In genomic region chrX:15441464-15441863, GRCh38 we compare ENCODE assay signal across 19 cellular contexts. TPM values are rescaled to one million over a fixed set of nuclear protein-coding genes. Genes with fewer than 3 reads are reported as not detected.
DNase-seq lines count a peak whose midpoint lies in the region; ATAC-seq, FAIRE-seq and TF ChIP-seq lines count a peak whose summit lies in the region.
"Had no signal": no experiment of that assay in that cellular context is flagged by ENCODE, and none has a peak within 500 bp of the region (broad histone marks: within the 10 kb centered on the region; RNA-seq: fewer than 3 reads in every experiment).

No MANE protein-coding gene starts in this region.

- CTCF ChIA-PET in PC-3 (lab: Charles Lee) = no interaction called here

- no peaks in the 10 kb centered on the region for H3K9me3 Mint-ChIP-seq in nephron

- peak overlapping the region; percentile 53 to 69 (median 54) for H3K27ac Mint-ChIP-seq in nephron

- H4K20me1 ChIP-seq in PC-3 (ENCODE audit: low read length) = no peaks in the 10 kb centered on the region

- TF ChIP-seq CTCF in D721Med (IDR thresholded peaks at IDR 0.05; ENCODE audit: insufficient read depth, missing control alignments) = peak; percentile 14
- no peak for TF ChIP-seq CTCF in fibroblast of villous mesenchyme (IDR thresholded peaks at IDR 0.05; ENCODE audit: insufficient read depth, low read depth, low read length)
- TF ChIP-seq CTCF in nephron (IDR thresholded peaks at IDR 0.05; ENCODE audit: unreplicated experiment in 3 of 3) = no peak
- TF ChIP-seq CTCF in PC-3 (conservative IDR thresholded peaks at IDR 0.05; ENCODE audit: low read depth, low read length) = no peak

- H3K4me3 ChIP-seq in fibroblast of villous mesenchyme (ENCODE audit: low read depth, low read length) (no peak overlapping the region), PC-3 (ENCODE audit: low read length) (no peak overlapping the region)
- H3K4me3 ChIP-seq: PC-9 had no signal

- H3K4me2 ChIP-seq in PC-3 (ENCODE audit: low read length) = no peak overlapping the region
- H3K4me2 ChIP-seq: KMS-11, PC-9 had no signal

- H3K27ac ChIP-seq in PC-3 (ENCODE audit: low read length) = no peak overlapping the region
- H3K27ac ChIP-seq: KMS-11, PC-9 had no signal

- peaks cover 4% of the 10 kb centered on the region for H3K36me3 Mint-ChIP-seq in nephron (ENCODE audit: low read depth)

- POLR2A ChIA-PET in PC-3 (lab: Charles Lee; ENCODE audit: unreplicated experiment) = no interaction called here

- H3K4me1 Mint-ChIP-seq in nephron = peaks cover 45% of the 10 kb centered on the region

- intact Hi-C loops in PC-3 (cut with micrococcal nuclease) = no loop called here

- no peaks in the 10 kb centered on the region for H3K9me2 ChIP-seq in PC-3 (replicated peaks; ENCODE audit: low read length)

- no peak overlapping the region for H3K9ac ChIP-seq in PC-3 (ENCODE audit: low read length)
- H3K9ac ChIP-seq: KMS-11 had no signal

- H3K4me1 ChIP-seq in PC-3 (ENCODE audit: insufficient read depth, low read length) = no peaks in the 10 kb centered on the region

- BruUV-seq in PC-3 (replicated peaks; lab: Mats Ljungman, UMichigan) = no TSS peak

- no peaks in the 10 kb centered on the region for H3K79me2 ChIP-seq in PC-3 (ENCODE audit: low read length)

- H3F3A ChIP-seq in PC-3 (ENCODE audit: low read length, unreplicated experiment) = no peaks in the 10 kb centered on the region

- no peak for ATAC-seq in PC-3
- ATAC-seq: HepG2, SK-N-SH treated with all-trans-retinoic acid at 6 μM for 48 hours had no signal

- H3K27me3 ChIP-seq in PC-3 (ENCODE audit: low read length) = no peaks in the 10 kb centered on the region

- FAIRE-seq in D721Med (lab: Jason Lieb, UNC) = peak; percentile 77
- FAIRE-seq: HepG2 had no signal

- no peaks in the 10 kb centered on the region for H3K36me3 ChIP-seq in PC-3 (ENCODE audit: low read depth, low read length)

- peak overlapping the region in 2 of 3 experiments; percentile 35 to 80 for H3K4me3 Mint-ChIP-seq in nephron

- H2AFZ ChIP-seq in PC-3 (ENCODE audit: low read length) = no peak overlapping the region
- H2AFZ ChIP-seq: PC-9 had no signal

- H3K27me3 Mint-ChIP-seq in nephron (ENCODE audit: low read depth) = no peaks in the 10 kb centered on the region

- DNase-seq in D721Med (ENCODE audit: insufficient read length, low spot score) (peak; percentile 12), NCI-H1694 treated with DMSO at 0.1 percent for 48 hours (lab: John Stamatoyannopoulos, UW) (peak; percentile 9), fibroblast of villous mesenchyme (ENCODE audit: low read depth) (peak; percentile 33), RPMI8226 (no peak), PC-3 (no peak)
- no peak for DNase-seq in stimulated activated CD4-positive, alpha-beta T cell treated with anti-CD3 and anti-CD28 coated beads, Interleukin-1b, Interleukin-23, amount 100 ng/mL, for 48 hours
- DNase-seq: DND-41, GDM1, GOT3, MM.1S, NCI-H1105, NCI-H187 treated with DMSO at 0.1 percent for 48 hours, NCI-H510A treated with DMSO at 0.1 percent for 48 hours, PC-9 had no signal

- H3K9me3 ChIP-seq in PC-3 (ENCODE audit: low read length) = no peaks in the 10 kb centered on the region

RNA-seq across cellular contexts. Expression of gene PIR, which starts 51.7 kb away (rescaled TPM):
- total RNA-seq in fibroblast of villous mesenchyme (12.9 and 17.7 TPM in 2 replicates), PC-3 (2014; rRNA removed) (48.6 and 50.8 TPM in 2 replicates)

RNA-seq across cellular contexts. Expression of gene VEGFD, which starts 57.3 kb away (rescaled TPM):
- total RNA-seq in fibroblast of villous mesenchyme (under 0.01 TPM in 1 of 2 replicates, not detected in the other), PC-3 (2014; rRNA removed) (not detected in 2 replicates)

RNA-seq across cellular contexts. Expression of gene BMX, which starts 59.1 kb away (rescaled TPM):
- under 0.01 TPM in 1 of 2 replicates, not detected in the other for total RNA-seq in fibroblast of villous mesenchyme
- not detected in 2 replicates for total RNA-seq in PC-3 (2014; rRNA removed)
- total RNA-seq: A673, HepG2, PC-9 had no signal

Comparison
In these comparisons a context has a peak if more than half of its experiments do, and no peak if none do; other contexts are left out.
1. DNase-seq: peak in D721Med (single experiment), NCI-H1694 treated with DMSO at 0.1 percent for 48 hours (single experiment) and fibroblast of villous mesenchyme (single experiment); none in RPMI8226 (single experiment), PC-3 (single experiment) and stimulated activated CD4-positive, alpha-beta T cell treated with anti-CD3 and anti-CD28 coated beads, Interleukin-1b, Interleukin-23, amount 100 ng/mL, for 48 hours (single experiment).